In genomic region chr9:34086889-34087288, GRCh38 we compare ENCODE assay signal across 15 cellular contexts. TPM values are rescaled to one million over a fixed set of nuclear protein-coding genes. Genes with fewer than 3 reads are reported as not detected.
DNase-seq lines count a peak whose midpoint lies in the region; ATAC-seq and TF ChIP-seq lines count a peak whose summit lies in the region.
"Had no signal": no experiment of that assay in that cellular context is flagged by ENCODE, and none has a peak within 500 bp of the region (broad histone marks: within the 10 kb centered on the region; RNA-seq: fewer than 3 reads in every experiment).

No MANE protein-coding gene starts in this region.

- no peak overlapping the region for H2AK9ac ChIP-seq in IMR-90 (replicated peaks; ENCODE audit: low read depth, low read length, poor library complexity)

- no peaks in the 10 kb centered on the region; a peak in 1 of 4 replicates for H3K79me1 ChIP-seq in IMR-90 (ENCODE audit: low read depth in 1 of 2, low read length in 2 of 2)

- no peak overlapping the region for H2BK15ac ChIP-seq in IMR-90 (ENCODE audit: low read depth, low read length)

- H3K4me3 Mint-ChIP-seq in activated naive CD8-positive, alpha-beta T cell treated with anti-CD3 and anti-CD28 coated beads for 36 hours: no peak overlapping the region
- no peak overlapping the region for H3K4me3 Mint-ChIP-seq in immature natural killer cell
- H3K4me3 Mint-ChIP-seq: endodermal cell; stimulated activated memory B cell treated with anti-CD40 and anti-IgM and Interleukin-4, amounts not matched to agents 10 μg/mL and 1 μg/mL and 100 μg/mL, for 72 hours had no signal

- no peaks in the 10 kb centered on the region for H3K9me3 ChIP-seq in IMR-90 (ENCODE audit: control insufficient read depth, insufficient read depth, low read length)
- H3K9me3 ChIP-seq: body of pancreas had no signal

- dilution Hi-C loops in IMR-90 (cut with HindIII; ENCODE audit: low sequenced_read_pairs, unreplicated experiment): no loop called here

- no peak overlapping the region for H4K8ac ChIP-seq in IMR-90 (ENCODE audit: low read depth in 2 of 2, low read length in 2 of 2)

- no peak overlapping the region for H3K4me3 ChIP-seq in IMR-90 (ENCODE audit: insufficient read depth, low read depth, low read length)
- H3K4me3 ChIP-seq: body of pancreas, skin epidermis had no signal

- H2BK120ac ChIP-seq in IMR-90 (ENCODE audit: low read depth, low read length): no peak overlapping the region

- peaks cover 6% of the 10 kb centered on the region for H3K36me3 Mint-ChIP-seq in activated naive CD8-positive, alpha-beta T cell treated with anti-CD3 and anti-CD28 coated beads for 36 hours
- H3K36me3 Mint-ChIP-seq in immature natural killer cell: peaks cover 15 to 35% (median 23%) of the 10 kb centered on the region in 3 donors
- H3K36me3 Mint-ChIP-seq: stimulated activated memory B cell treated with anti-CD40 and anti-IgM and Interleukin-4, amounts not matched to agents 10 μg/mL and 1 μg/mL and 100 μg/mL, for 72 hours had no signal

- H3K9ac ChIP-seq in IMR-90 (ENCODE audit: low read depth, low read length): no peak overlapping the region

- no peak overlapping the region for H3K56ac ChIP-seq in IMR-90 (ENCODE audit: extremely low read depth, insufficient read depth, low read length)

- DNase-seq in IMR-90: peak; percentile 6
- no peak for DNase-seq in activated naive CD8-positive, alpha-beta T cell treated with anti-CD3 and anti-CD28 coated beads for 36 hours
- DNase-seq in immature natural killer cell: no peak
- peak; percentile 33 for DNase-seq in superior temporal gyrus (ENCODE audit: extremely low spot score)
- DNase-seq in activated gamma-delta T cell (lab: John Stamatoyannopoulos, UW): no peak
- DNase-seq: body of pancreas, DMS79, endodermal cell, NCI-H2107, NCI-H748 treated with DMSO at 0.1 percent for 48 hours had no signal

- no peak overlapping the region for H3K27ac ChIP-seq in IMR-90 (ENCODE audit: insufficient read depth, low read length)
- H3K27ac ChIP-seq: body of pancreas, VCaP had no signal

- H3K9me1 ChIP-seq in IMR-90 (ENCODE audit: insufficient read depth, low read length): no peaks in the 10 kb centered on the region; the same call in 1 of the 2 replicates

- H2AFZ ChIP-seq in IMR-90 (replicated peaks; ENCODE audit: low read length, poor library complexity): no peak overlapping the region

- intact Hi-C loops in IMR-90 (cut with micrococcal nuclease): no loop called here

- no peak overlapping the region for H3K4ac ChIP-seq in IMR-90 (ENCODE audit: low read depth, low read length)

- no peak overlapping the region for H3K18ac ChIP-seq in IMR-90 (ENCODE audit: low read depth, low read length)

- no peak overlapping the region for H2AK5ac ChIP-seq in IMR-90 (ENCODE audit: low read depth, low read length)

- POLR2A ChIA-PET in IMR-90 (lab: Charles Lee; ENCODE audit: unreplicated experiment): no interaction called here

- ATAC-seq in IMR-90 (ENCODE audit: low read depth) (no peak), HG02981 (IDR thresholded peaks at IDR 0.05; ENCODE audit: unreplicated experiment) (no peak), esophagus mucosa (no peak)
- ATAC-seq: body of pancreas; stimulated activated memory B cell treated with anti-CD40 and anti-IgM and Interleukin-4, amounts not matched to agents 10 μg/mL and 1 μg/mL and 100 μg/mL, for 72 hours had no signal

- H3K27me3 Mint-ChIP-seq in activated naive CD8-positive, alpha-beta T cell treated with anti-CD3 and anti-CD28 coated beads for 36 hours: no peaks in the 10 kb centered on the region
- H3K27me3 Mint-ChIP-seq in immature natural killer cell (ENCODE audit: low read depth in 3 of 3): no peaks in the 10 kb centered on the region

- H4K5ac ChIP-seq in IMR-90 (ENCODE audit: low read depth, low read length): no peak overlapping the region

- BruUV-seq in IMR-90 (replicated peaks; lab: Mats Ljungman, UMichigan): no TSS peak

- no peaks in the 10 kb centered on the region for H3K27me3 ChIP-seq in IMR-90 (ENCODE audit: control insufficient read depth, insufficient read depth, low read length)
- H3K27me3 ChIP-seq: body of pancreas had no signal

- no peak overlapping the region for H3K23ac ChIP-seq in IMR-90 (ENCODE audit: low read depth, low read length)

- H3K4me1 Mint-ChIP-seq in activated naive CD8-positive, alpha-beta T cell treated with anti-CD3 and anti-CD28 coated beads for 36 hours: peaks cover 8% of the 10 kb centered on the region
- H3K4me1 Mint-ChIP-seq in immature natural killer cell: no peaks in the 10 kb centered on the region
- H3K4me1 Mint-ChIP-seq: endodermal cell; stimulated activated memory B cell treated with anti-CD40 and anti-IgM and Interleukin-4, amounts not matched to agents 10 μg/mL and 1 μg/mL and 100 μg/mL, for 72 hours had no signal

- CTCF ChIA-PET in IMR-90 (lab: Yijun Ruan, JAX): interaction anchor here (0.6 kb wide), 1 partner anchor 266 kb away, joined by 6 read pairs; no protein-coding TSS in a partner anchor

- peaks cover 39% of the 10 kb centered on the region for H3K36me3 ChIP-seq in IMR-90 (ENCODE audit: control insufficient read depth, insufficient read depth, low read length)

- no peak for TF ChIP-seq RAD21 in IMR-90 (IDR thresholded peaks at IDR 0.05; ENCODE audit: low read length)

- H4K91ac ChIP-seq in IMR-90 (ENCODE audit: insufficient read depth, low read depth, low read length): no peak overlapping the region

- no peak overlapping the region for H2BK20ac ChIP-seq in IMR-90 (ENCODE audit: low read depth, low read length)

- no peak overlapping the region for H2BK5ac ChIP-seq in IMR-90 (ENCODE audit: low read depth, low read length, poor library complexity, severe bottlenecking)

- in situ Hi-C loops in IMR-90 (cut with MboI; ENCODE audit: low sequenced_read_pairs): no loop called here

- TF ChIP-seq POLR2A in IMR-90 (IDR thresholded peaks at IDR 0.05; ENCODE audit: low read depth, low read length): no peak

- H3K4me2 ChIP-seq in IMR-90 (ENCODE audit: low read depth, low read length): no peak overlapping the region

- peak overlapping the region; percentile 14 for H3K27ac Mint-ChIP-seq in activated naive CD8-positive, alpha-beta T cell treated with anti-CD3 and anti-CD28 coated beads for 36 hours
- H3K27ac Mint-ChIP-seq in immature natural killer cell: peak overlapping the region in 5 of 6 donors; percentile 37 to 71 (median 47)
- H3K27ac Mint-ChIP-seq: endodermal cell; stimulated activated memory B cell treated with anti-CD40 and anti-IgM and Interleukin-4, amounts not matched to agents 10 μg/mL and 1 μg/mL and 100 μg/mL, for 72 hours had no signal

- H3K9me3 Mint-ChIP-seq in activated naive CD8-positive, alpha-beta T cell treated with anti-CD3 and anti-CD28 coated beads for 36 hours: no peaks in the 10 kb centered on the region
- H3K9me3 Mint-ChIP-seq in immature natural killer cell: no peaks in the 10 kb centered on the region
- H3K9me3 Mint-ChIP-seq: endodermal cell; stimulated activated memory B cell treated with anti-CD40 and anti-IgM and Interleukin-4, amounts not matched to agents 10 μg/mL and 1 μg/mL and 100 μg/mL, for 72 hours had no signal

- H3K4me1 ChIP-seq in IMR-90 (ENCODE audit: control insufficient read depth, insufficient read depth, low read length): no peaks in the 10 kb centered on the region

- TF ChIP-seq CTCF in IMR-90 (conservative IDR thresholded peaks at IDR 0.05; ENCODE audit: low read depth, low read length): no peak

- H4K20me1 ChIP-seq in IMR-90 (ENCODE audit: insufficient read depth, low read length): no peaks in the 10 kb centered on the region

- H3K14ac ChIP-seq in IMR-90 (replicated peaks; ENCODE audit: low read depth, low read length): no peak overlapping the region

TF ChIP-seq in IMR-90, 13 proteins besides CTCF, POLR2A, EP300 and RAD21 (continues in another document):
- no peak for TF ChIP-seq MAZ (IDR thresholded peaks at IDR 0.05; ENCODE audit: borderline replicate concordance, low read depth, low read length)
- no peak for TF ChIP-seq SMC3 (IDR thresholded peaks at IDR 0.05; ENCODE audit: low read depth, low read length)
- TF ChIP-seq NFE2L2 (IDR thresholded peaks at IDR 0.05; ENCODE audit: low read depth, low read length): no peak
- TF ChIP-seq RCOR1 (IDR thresholded peaks at IDR 0.05; ENCODE audit: insufficient replicate concordance, low read length): no peak
- no peak for TF ChIP-seq BHLHE40 (IDR thresholded peaks at IDR 0.05; ENCODE audit: low read depth, low read length)
- no peak for TF ChIP-seq USF2 (IDR thresholded peaks at IDR 0.05; ENCODE audit: low read depth, low read length)
- TF ChIP-seq MAFK (IDR thresholded peaks at IDR 0.05; ENCODE audit: low read depth, low read length): no peak
- TF ChIP-seq CHD1 (IDR thresholded peaks at IDR 0.05; ENCODE audit: low read depth, low read length): no peak
- no peak for TF ChIP-seq RFX5 (IDR thresholded peaks at IDR 0.05; ENCODE audit: low read depth, low read length)

RNA-seq across cellular contexts. Expression of gene UBAP2, which starts 38.2 kb away (rescaled TPM):
- 12.5 and 12.9 TPM in 2 replicates for total RNA-seq in IMR-90 (2012; rRNA removed)
- 25.5 and 31.2 TPM in 2 replicates for polyA plus RNA-seq in IMR-90 (2012; rRNA removed)
- polyA plus RNA-seq in IMR-90 (2012; cell fraction: cytosol; rRNA removed): 11.7 and 23.9 TPM in 2 replicates
- polyA plus RNA-seq in IMR-90 (2012; cell fraction: nucleus; rRNA removed; ENCODE audit: low replicate concordance): 38.2 and 67.3 TPM in 2 replicates
- 10 to 100 TPM; 51.5 to 54.4 TPM for total RNA-seq in activated naive CD8-positive, alpha-beta T cell treated with anti-CD3 and anti-CD28 coated beads for 36 hours
- 10 to 100 TPM in 1 of 3 donors, 1 to 10 TPM in 1, not detected in 1; 5.8 to 15.0 TPM for polyA plus RNA-seq in immature natural killer cell
- total RNA-seq in esophagus mucosa: 23.4 TPM

RNA-seq across cellular contexts. Expression of gene DCAF12, which starts 39.6 kb away (rescaled TPM):
- total RNA-seq in IMR-90 (2012; rRNA removed): 6.9 and 7.2 TPM in 2 replicates
- polyA plus RNA-seq in IMR-90 (2012; rRNA removed): 12.6 and 17.1 TPM in 2 replicates
- 6.1 and 6.5 TPM in 2 replicates for polyA plus RNA-seq in IMR-90 (2012; cell fraction: cytosol; rRNA removed)
- polyA plus RNA-seq in IMR-90 (2012; cell fraction: nucleus; rRNA removed; ENCODE audit: low replicate concordance): 5.0 and 11.8 TPM in 2 replicates
- 10 to 100 TPM; 40.2 to 43.3 TPM for total RNA-seq in activated naive CD8-positive, alpha-beta T cell treated with anti-CD3 and anti-CD28 coated beads for 36 hours
- polyA plus RNA-seq in immature natural killer cell: 10 to 100 TPM; 11.3 to 25.0 (median 21.9) TPM
- total RNA-seq in esophagus mucosa: 39.5 TPM

Comparison
In these comparisons a context has a peak if more than half of its experiments do, and no peak if none do; other contexts are left out.
1. DNase-seq: peak in IMR-90 (single experiment) and superior temporal gyrus (single experiment); none in activated naive CD8-positive, alpha-beta T cell treated with anti-CD3 and anti-CD28 coated beads for 36 hours (single experiment), immature natural killer cell (0 of 3) and activated gamma-delta T cell (single experiment).